ENCODE assay signal across 8 cellular contexts in genomic region chr11:1336836-1337646, GRCh38. TPM values are rescaled to one million over a fixed set of nuclear protein-coding genes. Genes with fewer than 3 reads are reported as not detected.
A peak's percentile ranks its signal among the peaks of the same experiment; 100 is the strongest.
DNase-seq lines count a peak whose midpoint lies in the region; ATAC-seq and TF ChIP-seq lines count a peak whose summit lies in the region.

No MANE protein-coding gene starts in this region.

- DNase-seq in NCI-H69 (lab: John Stamatoyannopoulos, UW) (peak; percentile 74), iPS DF 6.9 (ENCODE audit: low read depth, low spot score) (no peak), progenitor cell of endocrine pancreas (ENCODE audit: low spot score, unreplicated experiment) (no peak), T1000 (lab: John Stamatoyannopoulos, UW) (no peak)
- peak; percentile 21 for DNase-seq in activated T-helper 9 cell treated with anti-CD3 and anti-CD28 coated beads, Interleukin-2, amount 50 U/mL, for 16 hours (ENCODE audit: low read depth)
- DNase-seq in stimulated activated CD4-positive, alpha-beta T cell treated with anti-CD3 and anti-CD28 coated beads, TNF-alpha, amount 100 ng/mL, for 1 hour (ENCODE audit: low read depth in 3 of 3, low spot score in 1 of 3), result peak in 2 of 3 donors; percentile 22 to 38

- WGBS in iPS DF 6.9 (ENCODE audit: insufficient coverage, insufficient read length), result no CpG with 5 or more reads among the region's 95 CpGs

- H3K4me1 Mint-ChIP-seq in progenitor cell of endocrine pancreas (ENCODE audit: low read depth), result peaks cover 19% of the 10 kb centered on the region

- ATAC-seq in HG03097 (IDR thresholded peaks at IDR 0.05; ENCODE audit: low FRiP score, unreplicated experiment) (no peak), GM19035 (IDR thresholded peaks at IDR 0.05; ENCODE audit: unreplicated experiment) (no peak)

- peaks cover 7% of the 10 kb centered on the region for H3K27me3 ChIP-seq in iPS DF 6.9 (ENCODE audit: control insufficient read depth, insufficient read depth, low read length)

- H3K4me3 Mint-ChIP-seq in progenitor cell of endocrine pancreas (ENCODE audit: low read depth), result no peak overlapping the region

- H3K27me3 Mint-ChIP-seq in progenitor cell of endocrine pancreas, result peaks cover 11% of the 10 kb centered on the region

- no peak overlapping the region for H3K27ac Mint-ChIP-seq in progenitor cell of endocrine pancreas

- no peaks in the 10 kb centered on the region for H3K9me3 Mint-ChIP-seq in progenitor cell of endocrine pancreas (ENCODE audit: low read depth)

- no peak overlapping the region for H3K27ac ChIP-seq in iPS DF 6.9 (ENCODE audit: low read length)

- H3K36me3 Mint-ChIP-seq in progenitor cell of endocrine pancreas (ENCODE audit: insufficient read depth), result peaks cover 3% of the 10 kb centered on the region

- no peaks in the 10 kb centered on the region for H3K36me3 ChIP-seq in iPS DF 6.9 (ENCODE audit: control insufficient read depth, insufficient read depth, low read length)

- H3K9me3 ChIP-seq in iPS DF 6.9 (ENCODE audit: control insufficient read depth, insufficient read depth, low read length), result no peaks in the 10 kb centered on the region

- peak overlapping the region; percentile 42 for H3K4me3 ChIP-seq in iPS DF 6.9 (ENCODE audit: low read length)

- peaks cover 3% of the 10 kb centered on the region; the same call in 1 of the 2 replicates for H3K4me1 ChIP-seq in iPS DF 6.9 (ENCODE audit: control insufficient read depth, insufficient read depth, low read length)

- TF ChIP-seq CTCF in progenitor cell of endocrine pancreas (IDR thresholded peaks at IDR 0.05; ENCODE audit: unreplicated experiment), result no peak

RNA-seq across cellular contexts. Expression of gene TOLLIP, which starts 27.6 kb away (rescaled TPM):
- total RNA-seq in progenitor cell of endocrine pancreas, result 41.2 and 44.4 TPM in 2 replicates

RNA-seq across cellular contexts. Expression of gene BRSK2, which starts 52.7 kb away (rescaled TPM):
- 49.2 and 53.2 TPM in 2 replicates for total RNA-seq in progenitor cell of endocrine pancreas

Comparison
In these comparisons a context has a peak if more than half of its experiments do, and no peak if none do; other contexts are left out.
1. DNase-seq: peak in NCI-H69 (single experiment), activated T-helper 9 cell treated with anti-CD3 and anti-CD28 coated beads, Interleukin-2, amount 50 U/mL, for 16 hours (single experiment) and stimulated activated CD4-positive, alpha-beta T cell treated with anti-CD3 and anti-CD28 coated beads, TNF-alpha, amount 100 ng/mL, for 1 hour (2 of 3); none in iPS DF 6.9 (single experiment), progenitor cell of endocrine pancreas (single experiment) and T1000 (single experiment).